Comparison of ENCODE assay signal across 1 cellular context in genomic region chr3:71504250-71505036, GRCh38.
TF ChIP-seq lines count a peak whose summit lies in the region.

No MANE protein-coding gene starts in this region.

TF ChIP-seq in SK-N-SH, 30 proteins besides CTCF, POLR2A, EP300 and RAD21 (continued from another document):
- TF ChIP-seq CHD2 (IDR thresholded peaks at IDR 0.05; ENCODE audit: low read length, partially characterized antibody) (no peak), SIN3A (IDR thresholded peaks at IDR 0.05; ENCODE audit: borderline replicate concordance, low read depth, low read length) (no peak), PBX3 (IDR thresholded peaks at IDR 0.05) (peak; percentile 66), TCF12 (IDR thresholded peaks at IDR 0.05) (peak; percentile 91), REST (IDR thresholded peaks at IDR 0.05; ENCODE audit: low read depth, low read length) (peak; percentile 88), JUND (IDR thresholded peaks at IDR 0.05) (peak; percentile 90), EZH2phosphoT487 (IDR thresholded peaks at IDR 0.05; ENCODE audit: borderline replicate concordance, low read depth) (no peak)
